Comparison of ENCODE assay signal across 14 cellular contexts in genomic region chr7:66860767-66861166, GRCh38.
"Had no signal": no experiment of that assay in that cellular context is flagged by ENCODE, and none has a peak within 500 bp of the region (broad histone marks: within the 10 kb centered on the region; RNA-seq: fewer than 3 reads in every experiment).

No MANE protein-coding gene starts in this region.

- H3K4me3 Mint-ChIP-seq: central memory CD8-positive, alpha-beta T cell; immature natural killer cell had no signal

- H3K4me1 Mint-ChIP-seq: central memory CD8-positive, alpha-beta T cell; immature natural killer cell had no signal

- DNase-seq: activated CD4-positive, CD25-positive, alpha-beta regulatory T cell treated with anti-CD3 and anti-CD28 coated beads, Interleukin-2, amount 50 U/mL, for 72 hours; activated naive CD4-positive, alpha-beta T cell treated with anti-CD3 and anti-CD28 coated beads, Interleukin-2, amount 50 U/mL, for 16 hours; effector CD4-positive, alpha-beta T cell; foreskin fibroblast; immature natural killer cell; midbrain; T-helper 9 cell had no signal

- FAIRE-seq: endothelial cell of umbilical vein had no signal

- H3K27ac ChIP-seq: coronary artery, SJSA1, thoracic aorta had no signal

- H3K27ac Mint-ChIP-seq: immature natural killer cell had no signal

- H3K4me1 ChIP-seq: SJSA1 had no signal

- H3K4me3 ChIP-seq: coronary artery, lung, SJSA1, thoracic aorta had no signal

- H3K27me3 ChIP-seq: SJSA1 had no signal

- H3K9me3 ChIP-seq: SJSA1, thoracic aorta had no signal

- H3K9me3 Mint-ChIP-seq: central memory CD8-positive, alpha-beta T cell; immature natural killer cell; stimulated activated effector memory CD8-positive, alpha-beta T cell treated with anti-CD3 and anti-CD28 coated beads, Interleukin-12 subunit alpha, Interleukin-12 subunit beta, amount 100 ng/mL, for 72 hours had no signal

- H3K27me3 Mint-ChIP-seq: central memory CD8-positive, alpha-beta T cell had no signal
